Comparison of ENCODE assay signal across 31 cellular contexts in genomic region chr4:78309352-78309751, GRCh38.
"Had no signal": no experiment of that assay in that cellular context is flagged by ENCODE, and none has a peak within 500 bp of the region (broad histone marks: within the 10 kb centered on the region; RNA-seq: fewer than 3 reads in every experiment).

No MANE protein-coding gene starts in this region.

- H3K36me3 ChIP-seq: ascending aorta, breast epithelium, cardiac muscle cell, colonic mucosa, gastrocnemius medialis, heart left ventricle had no signal

- H3K36me3 Mint-ChIP-seq: activated CD4-positive, alpha-beta memory T cell treated with anti-CD3 and anti-CD28 coated beads for 36 hours; activated naive CD4-positive, alpha-beta T cell treated with anti-CD3 and anti-CD28 coated beads, Interleukin-2, amount 10 ng/mL, durations not matched to agents 7 days and 5 days had no signal

- H3K27ac Mint-ChIP-seq: activated CD4-positive, alpha-beta memory T cell treated with anti-CD3 and anti-CD28 coated beads for 36 hours; activated CD4-positive, alpha-beta T cell treated with anti-CD3 and anti-CD28 coated beads for 36 hours; activated CD4-positive, alpha-beta T cell treated with anti-CD3 and anti-CD28 coated beads, Interleukin-2, amount 10 ng/mL, durations not matched to agents 24 days and 14 days; activated CD8-positive, alpha-beta memory T cell treated with anti-CD3 and anti-CD28 coated beads, Interleukin-2, amount 10 ng/mL, durations not matched to agents 7 days and 5 days; activated CD8-positive, alpha-beta T cell treated with anti-CD3 and anti-CD28 coated beads, Interleukin-2, amount 10 ng/mL, durations not matched to agents 7 days and 5 days; activated naive CD4-positive, alpha-beta T cell treated with anti-CD3 and anti-CD28 coated beads, Interleukin-2, amount 10 ng/mL, durations not matched to agents 7 days and 5 days; activated naive CD4-positive, alpha-beta T cell treated with anti-CD3 and anti-CD28 coated beads, Interleukin-2, amount 50 U/mL, for 72 hours; activated naive CD8-positive, alpha-beta T cell treated with anti-CD3 and anti-CD28 coated beads, Interleukin-2, amount 10 ng/mL, durations not matched to agents 7 days and 5 days; endodermal cell had no signal

- ATAC-seq: activated CD4-positive, alpha-beta T cell treated with anti-CD3 and anti-CD28 coated beads for 36 hours; activated CD8-positive, alpha-beta memory T cell treated with anti-CD3 and anti-CD28 coated beads, Interleukin-2, amount 10 ng/mL, durations not matched to agents 7 days and 5 days; activated CD8-positive, alpha-beta T cell treated with anti-CD3 and anti-CD28 coated beads, Interleukin-2, amount 10 ng/mL, durations not matched to agents 7 days and 5 days; activated naive CD4-positive, alpha-beta T cell treated with anti-CD3 and anti-CD28 coated beads, Interleukin-2, amount 50 U/mL, for 72 hours; foreskin keratinocyte; gastrocnemius medialis; heart left ventricle had no signal

- H3K27ac ChIP-seq: ascending aorta, breast epithelium, cardiac muscle cell, colonic mucosa, esophagus muscularis mucosa, foreskin keratinocyte, gastrocnemius medialis, heart left ventricle had no signal

- H3K4me3 ChIP-seq: ascending aorta, breast epithelium, cardiac muscle cell, colonic mucosa, esophagus muscularis mucosa, gastrocnemius medialis, heart left ventricle had no signal

- H3K4me1 ChIP-seq: ascending aorta, breast epithelium, colonic mucosa, esophagus muscularis mucosa, foreskin keratinocyte, gastrocnemius medialis had no signal

- H3K9me3 Mint-ChIP-seq: activated CD4-positive, alpha-beta memory T cell treated with anti-CD3 and anti-CD28 coated beads for 36 hours; activated naive CD4-positive, alpha-beta T cell treated with anti-CD3 and anti-CD28 coated beads, Interleukin-2, amount 10 ng/mL, durations not matched to agents 7 days and 5 days; activated naive CD4-positive, alpha-beta T cell treated with anti-CD3 and anti-CD28 coated beads, Interleukin-2, amount 50 U/mL, for 72 hours had no signal

- H3K27me3 ChIP-seq: ascending aorta, breast epithelium, cardiac muscle cell, colonic mucosa, esophagus muscularis mucosa, foreskin keratinocyte, gastrocnemius medialis, heart left ventricle had no signal

- DNase-seq: activated CD4-positive, alpha-beta memory T cell treated with anti-CD3 and anti-CD28 coated beads for 36 hours; activated CD4-positive, alpha-beta T cell treated with anti-CD3 and anti-CD28 coated beads for 36 hours; activated CD4-positive, alpha-beta T cell treated with anti-CD3 and anti-CD28 coated beads, Interleukin-2, amount 10 ng/mL, durations not matched to agents 24 days and 14 days; activated CD4-positive, CD25-positive, alpha-beta regulatory T cell; activated CD4-positive, CD25-positive, alpha-beta regulatory T cell treated with anti-CD3 and anti-CD28 coated beads, Interleukin-2, amount 50 U/mL, for 72 hours; activated CD8-positive, alpha-beta memory T cell treated with anti-CD3 and anti-CD28 coated beads, Interleukin-2, amount 10 ng/mL, durations not matched to agents 7 days and 5 days; activated CD8-positive, alpha-beta memory T cell treated with anti-CD3 and anti-CD28 coated beads, Interleukin-2, amount 50 U/mL, for 4 hours; activated CD8-positive, alpha-beta T cell treated with anti-CD3 and anti-CD28 coated beads, Interleukin-2, amount 10 ng/mL, durations not matched to agents 7 days and 5 days; activated gamma-delta T cell; activated naive CD4-positive, alpha-beta T cell; activated naive CD4-positive, alpha-beta T cell treated with anti-CD3 and anti-CD28 coated beads, Interleukin-2, amount 10 ng/mL, durations not matched to agents 7 days and 5 days; activated naive CD8-positive, alpha-beta T cell treated with anti-CD3 and anti-CD28 coated beads, Interleukin-2, amount 10 ng/mL, durations not matched to agents 7 days and 5 days; activated T-cell treated with anti-CD3 and anti-CD28 coated beads, Interleukin-2, amount 50 U/mL, for 1 hour; activated T-cell treated with anti-CD3 and anti-CD28 coated beads, Interleukin-2, amount 50 U/mL, for 48 hours; central memory CD4-positive, alpha-beta T cell; cerebellar nuclear complex; colonic mucosa; effector memory CD4-positive, alpha-beta T cell; endodermal cell; erythroblast; foreskin keratinocyte; gastrocnemius medialis; glutamatergic neuron; heart left ventricle; T-helper 2 cell had no signal

- H3K27me3 Mint-ChIP-seq: brain had no signal

- H3K9me3 ChIP-seq: ascending aorta, breast epithelium, colonic mucosa, esophagus muscularis mucosa, gastrocnemius medialis, heart left ventricle had no signal

- H3K4me3 Mint-ChIP-seq: activated CD4-positive, alpha-beta memory T cell treated with anti-CD3 and anti-CD28 coated beads for 36 hours; activated CD4-positive, alpha-beta T cell treated with anti-CD3 and anti-CD28 coated beads for 36 hours; activated CD4-positive, alpha-beta T cell treated with anti-CD3 and anti-CD28 coated beads, Interleukin-2, amount 10 ng/mL, durations not matched to agents 24 days and 14 days; activated CD8-positive, alpha-beta memory T cell treated with anti-CD3 and anti-CD28 coated beads, Interleukin-2, amount 10 ng/mL, durations not matched to agents 7 days and 5 days; activated CD8-positive, alpha-beta T cell treated with anti-CD3 and anti-CD28 coated beads, Interleukin-2, amount 10 ng/mL, durations not matched to agents 7 days and 5 days; activated naive CD4-positive, alpha-beta T cell treated with anti-CD3 and anti-CD28 coated beads, Interleukin-2, amount 10 ng/mL, durations not matched to agents 7 days and 5 days; activated naive CD8-positive, alpha-beta T cell treated with anti-CD3 and anti-CD28 coated beads, Interleukin-2, amount 10 ng/mL, durations not matched to agents 7 days and 5 days; brain; endodermal cell had no signal
